Comparison of ENCODE assay signal across 19 cellular contexts in genomic region chr16:88665570-88665969, GRCh38. TPM values are rescaled to one million over a fixed set of nuclear protein-coding genes. Genes with fewer than 3 reads are reported as not detected.
DNase-seq lines count a peak whose midpoint lies in the region; ATAC-seq, FAIRE-seq and TF ChIP-seq lines count a peak whose summit lies in the region.
"Had no signal": no experiment of that assay in that cellular context is flagged by ENCODE, and none has a peak within 500 bp of the region (broad histone marks: within the 10 kb centered on the region; RNA-seq: fewer than 3 reads in every experiment).

No MANE protein-coding gene starts in this region.

- 0 out of 2 replicates have a peak overlapping the region, but pooled peaks have one; percentile 32 for H3K4me2 ChIP-seq in GM12878 (ENCODE audit: control insufficient read depth, insufficient read depth)
- H3K4me2 ChIP-seq: GM23338 had no signal

- no TSS peak for BruUV-seq in GM12878 (replicated peaks; lab: Mats Ljungman, UMichigan)

- DNase-seq in GM12878 (ENCODE audit: low read depth, low spot score) (no peak), nephron progenitor cell (no peak), GM10266 (ENCODE audit: extremely low spot score) (no peak)
- DNase-seq: CD8-positive, alpha-beta memory T cell; HCEC 1CT; NCI-H1105; NCI-H2081; NCI-H446 treated with DMSO at 0.1 percent for 48 hours; NK-92 treated with Interleukin-12 subunit alpha and Interleukin-12 subunit beta, amount 100 ng/mL, for 24 hours; OCI-M1 had no signal

- TF ChIP-seq POLR2A in GM12878 (IDR thresholded peaks at IDR 0.05; ENCODE audit: low read depth, low read length), result no peak

- H4K20me1 ChIP-seq in GM12878 (ENCODE audit: control insufficient read depth, insufficient read depth), result no peaks in the 10 kb centered on the region

- peaks cover 15% of the 10 kb centered on the region for H3K36me3 Mint-ChIP-seq in nephron progenitor cell (ENCODE audit: low read depth)

- H3K4me1 Mint-ChIP-seq in nephron progenitor cell, result peaks cover 26% of the 10 kb centered on the region

- SMC1A ChIA-PET in GM12878 (lab: Charles Lee; ENCODE audit: uncharacterized antibody, unreplicated experiment), result interaction anchor here (0.8 to 1.0 kb wide), 3 partner anchors 8 to 35 kb away, joined by 3 read pairs; no protein-coding TSS in a partner anchor

- no peak overlapping the region for H3K27ac Mint-ChIP-seq in nephron progenitor cell
- H3K27ac Mint-ChIP-seq: GM23338 had no signal

- in situ Hi-C loops in GM12878 (cut with MboI), result no loop called here

- TF ChIP-seq CTCF in 22Rv1 (IDR thresholded peaks at IDR 0.05) (no peak), HEK293 (tag by site-specific recombination; IDR thresholded peaks at IDR 0.05) (no peak), GM12878 (IDR thresholded peaks at IDR 0.05 in 2 of 3, conservative IDR thresholded peaks at IDR 0.05 in 1 of 3; ENCODE audit: control insufficient read depth in 2 of 3, extremely low read depth in 1 of 3, insufficient read depth in 1 of 3, low read depth in 3 of 3, low read length in 3 of 3) (no peak), nephron progenitor cell (IDR thresholded peaks at IDR 0.05) (no peak), GM10266 (IDR thresholded peaks at IDR 0.05; ENCODE audit: control insufficient read depth, insufficient read depth, low read depth, missing control alignments) (no peak)

- RAD21 ChIA-PET in GM12878 (lab: Charles Lee; ENCODE audit: unreplicated experiment), result interaction anchor here (0.6 to 1.0 kb wide), 2 partner anchors 14 to 321 kb away, joined by 3 read pairs; no protein-coding TSS in a partner anchor

- H3K79me2 ChIP-seq in GM12878 (ENCODE audit: control insufficient read depth, insufficient read depth, low read length), result peaks cover 29% of the 10 kb centered on the region

- H3K4me1 ChIP-seq in HEK293 (ENCODE audit: control insufficient read depth, insufficient read depth, low read length) (no peaks in the 10 kb centered on the region), GM12878 (ENCODE audit: control insufficient read depth, insufficient read depth, low read length) (peaks cover 6% of the 10 kb centered on the region; the same call in 1 of the 2 replicates)

- H3K27me3 Mint-ChIP-seq in nephron progenitor cell (ENCODE audit: low read depth, poor library complexity), result no peaks in the 10 kb centered on the region
- H3K27me3 Mint-ChIP-seq: CD8-positive, alpha-beta memory T cell had no signal

- 66% methylated on average over 2 of the region's 3 CpGs for WGBS in GM12878 (ENCODE audit: insufficient coverage, insufficient replicate concordance, low lambda C conversion rate, missing lambda C conversion rate)

- POLR2A ChIA-PET in HEK293 (lab: Yijun Ruan, JAX), result interaction anchor here (0.6 kb wide), 1 partner anchor 14 kb away, joined by 5 read pairs; no protein-coding TSS in a partner anchor
- POLR2A ChIA-PET in GM12878 (lab: Charles Lee), result interaction anchor here (1.0 to 2.0 kb wide), 5 partner anchors 16 to 40 kb away, joined by 3 to 15 read pairs (median 7); no protein-coding TSS in a partner anchor

- CTCF ChIA-PET in HEK293 (lab: Yijun Ruan, JAX), result interaction anchor here (0.7 to 4.1 kb wide), 5 partner anchors 11 to 77 kb away, joined by 3 to 12 read pairs (median 4); no protein-coding TSS in a partner anchor
- CTCF ChIA-PET in GM12878 (lab: Yijun Ruan, JAX), result interaction anchor here (0.6 to 2.0 kb wide), 6 partner anchors 14 to 552 kb away, joined by 3 to 12 read pairs (median 4); partner anchors contain the start of gene ZNF778

- H3K27me3 ChIP-seq in GM12878 (replicated peaks in 1 of 2; ENCODE audit: control insufficient read depth in 2 of 2, insufficient read depth in 2 of 2, low read length in 1 of 2), result no peaks in the 10 kb centered on the region
- H3K27me3 ChIP-seq: BLaER1 treated with 17β-estradiol and CSF1 and Interleukin-3, amounts not matched to agents 10 nM and 100 nM had no signal

- H2AFZ ChIP-seq in GM12878 (ENCODE audit: control insufficient read depth, low read depth, low read length), result no peak overlapping the region
- H2AFZ ChIP-seq: GM23338 had no signal

- no peak for FAIRE-seq in GM12878 (lab: Jason Lieb, UNC)
- FAIRE-seq: HTR-8/SVneo had no signal

- H3K9me3 ChIP-seq in HEK293 (ENCODE audit: control insufficient read depth, insufficient read depth, low read depth, low read length), result no peaks in the 10 kb centered on the region
- H3K9me3 ChIP-seq in GM12878 (replicated peaks; ENCODE audit: control insufficient read depth, insufficient read depth, low read length), result no peaks in the 10 kb centered on the region
- H3K9me3 ChIP-seq: BLaER1 treated with 17β-estradiol and CSF1 and Interleukin-3, amounts not matched to agents 10 nM and 100 nM had no signal

- H3K27ac ChIP-seq in 22Rv1, result 0 out of 2 replicates have a peak overlapping the region, but pooled peaks have one; percentile 78
- H3K27ac ChIP-seq in HEK293 (ENCODE audit: extremely low read depth, low read depth, low read length), result no peak overlapping the region
- H3K27ac ChIP-seq in GM12878 (ENCODE audit: control insufficient read depth, insufficient read depth), result no peak overlapping the region
- H3K27ac ChIP-seq: BLaER1 treated with 17β-estradiol and CSF1 and Interleukin-3, amounts not matched to agents 10 nM and 100 nM; SK-N-MC had no signal

- H3K36me3 ChIP-seq in HEK293 (ENCODE audit: control insufficient read depth in 2 of 2, insufficient read depth in 1 of 2, low read length in 2 of 2) (peaks cover 0 to 2% of the 10 kb centered on the region in 2 experiments; a peak in 2 of 3 replicates), GM12878 (ENCODE audit: control insufficient read depth in 2 of 2, insufficient read depth in 2 of 2, low read length in 1 of 2) (no peaks in the 10 kb centered on the region)

- ATAC-seq in GM12878 (no peak), esophagus mucosa (no peak), GM19023 (IDR thresholded peaks at IDR 0.05; ENCODE audit: unreplicated experiment) (no peak)
- ATAC-seq: GM23338 had no signal

- H3K9ac ChIP-seq in GM12878 (ENCODE audit: control insufficient read depth, insufficient read depth, low read length), result no peak overlapping the region

- no peak for TF ChIP-seq RAD21 in GM12878 (IDR thresholded peaks at IDR 0.05; ENCODE audit: insufficient read depth, low read depth, low read length)

- peak overlapping the region; percentile 90 for H3K4me3 Mint-ChIP-seq in nephron progenitor cell

- no peaks in the 10 kb centered on the region for H3K9me3 Mint-ChIP-seq in nephron progenitor cell
- H3K9me3 Mint-ChIP-seq: CD8-positive, alpha-beta memory T cell had no signal

- H3K4me3 ChIP-seq in HEK293 (ENCODE audit: low read depth, low read length), result no peak overlapping the region
- H3K4me3 ChIP-seq in GM12878, result no peak overlapping the region
- H3K4me3 ChIP-seq: BLaER1 treated with 17β-estradiol and CSF1 and Interleukin-3, amounts not matched to agents 10 nM and 100 nM; GM23338; SK-N-MC had no signal

- intact Hi-C loops in GM12878 (cut with micrococcal nuclease; ENCODE audit: unreplicated experiment), result no loop called here

- TF ChIP-seq EP300 in GM12878 (IDR thresholded peaks at IDR 0.05; ENCODE audit: borderline replicate concordance in 1 of 2, control insufficient read depth in 1 of 2, low read depth in 2 of 2, low read length in 2 of 2), result no peak

RNA-seq across cellular contexts. Expression of gene MVD, which starts 2.7 kb away (rescaled TPM):
- 81.8 and 88.4 TPM in 2 replicates for total RNA-seq in GM12878 (2013; cell fraction: nucleolus; rRNA removed)
- total RNA-seq in GM12878 (2014; rRNA removed), result 101 and 104 TPM in 2 replicates
- 45.0 and 50.0 TPM in 2 replicates for total RNA-seq in GM12878 (2014; rRNA removed; fragmentation: Illumina TruSeq; extraction: Trizol)
- total RNA-seq in GM12878 (2021), result 132 and 147 TPM in 2 replicates
- polyA plus RNA-seq in GM12878 (2011; ENCODE audit: low read depth), result 21.0 TPM
- 15.5 and 41.4 TPM in 2 replicates for polyA plus RNA-seq in GM12878 (2011; rRNA removed)
- 53.9 and 79.5 TPM in 2 replicates for polyA plus RNA-seq in GM12878 (2011; cell fraction: cytosol; rRNA removed)
- 293 and 318 TPM in 2 replicates for polyA plus RNA-seq in GM12878 (2011; cell fraction: nucleus; rRNA removed)
- 91.8 and 107 TPM in 2 replicates for polyA plus RNA-seq in GM12878 (2012)
- polyA plus RNA-seq in GM12878 (2014; fragmentation: Illumina TruSeq; extraction: Trizol), result 8.4 and 28.9 TPM in 2 replicates
- polyA plus RNA-seq in GM12878 (2014; fragmentation: Nextera tagmentation; extraction: Ambion mirVana), result 1 to 10 TPM; 5.0 to 6.8 TPM
- polyA plus RNA-seq in GM12878 (2014; rRNA removed), result 80.1 and 95.9 TPM in 2 replicates
- polyA plus RNA-seq in GM12878 (2016; fragmentation: Nextera tagmentation; extraction: Ambion mirVana), result 10 to 100 TPM; 80.5 to 85.4 TPM
- polyA minus RNA-seq in GM12878 (2011; rRNA and poly(A)+ RNA removed), result 18.5 and 44.7 TPM in 2 replicates
- 25.0 and 33.1 TPM in 2 replicates for polyA minus RNA-seq in GM12878 (2011; cell fraction: cytosol; rRNA and poly(A)+ RNA removed)
- 39.9 and 52.2 TPM in 2 replicates for polyA minus RNA-seq in GM12878 (2011; cell fraction: nucleus; rRNA and poly(A)+ RNA removed)
- 154 TPM for total RNA-seq in esophagus mucosa

RNA-seq across cellular contexts. Expression of gene CYBA, which starts 14.7 kb away (rescaled TPM):
- total RNA-seq in GM12878 (2013; cell fraction: nucleolus; rRNA removed), result 178 and 189 TPM in 2 replicates
- total RNA-seq in GM12878 (2014; rRNA removed) (531 and 598 TPM in 2 replicates), GM12878 (2014; rRNA removed; fragmentation: Illumina TruSeq; extraction: Trizol) (114 and 132 TPM in 2 replicates), GM12878 (2021) (373 and 384 TPM in 2 replicates), esophagus mucosa (66.3 TPM)
- 92.9 TPM for polyA plus RNA-seq in GM12878 (2011; ENCODE audit: low read depth)
- polyA plus RNA-seq in GM12878 (2011; rRNA removed) (29.3 and 78.7 TPM in 2 replicates), GM12878 (2014; fragmentation: Illumina TruSeq; extraction: Trizol) (7.9 and 53.2 TPM in 2 replicates), GM12878 (2014; fragmentation: Nextera tagmentation; extraction: Ambion mirVana) (under 1 TPM; 0.55 to 0.66 TPM), GM12878 (2014; rRNA removed) (551 and 668 TPM in 2 replicates), GM12878 (2016; fragmentation: Nextera tagmentation; extraction: Ambion mirVana) (100 to 1,000 TPM; 462 to 477 TPM)
- polyA plus RNA-seq in GM12878 (2011; cell fraction: cytosol; rRNA removed), result 257 and 379 TPM in 2 replicates
- 417 and 477 TPM in 2 replicates for polyA plus RNA-seq in GM12878 (2011; cell fraction: nucleus; rRNA removed)
- polyA plus RNA-seq in GM12878 (2012), result 413 and 478 TPM in 2 replicates
- polyA minus RNA-seq in GM12878 (2011; rRNA and poly(A)+ RNA removed), result 55.5 and 207 TPM in 2 replicates
- 88.6 and 114 TPM in 2 replicates for polyA minus RNA-seq in GM12878 (2011; cell fraction: cytosol; rRNA and poly(A)+ RNA removed)
- 55.1 and 94.4 TPM in 2 replicates for polyA minus RNA-seq in GM12878 (2011; cell fraction: nucleus; rRNA and poly(A)+ RNA removed)

RNA-seq across cellular contexts. Expression of gene SNAI3, which starts 20.7 kb away (rescaled TPM):
- total RNA-seq in GM12878 (2013; cell fraction: nucleolus; rRNA removed), result 2.4 and 3.1 TPM in 2 replicates
- total RNA-seq in GM12878 (2014; rRNA removed), result 4.7 and 6.5 TPM in 2 replicates
- total RNA-seq in GM12878 (2014; rRNA removed; fragmentation: Illumina TruSeq; extraction: Trizol), result 1.2 and 1.7 TPM in 2 replicates
- total RNA-seq in GM12878 (2021), result 5.7 and 7.4 TPM in 2 replicates
- 1.5 TPM for polyA plus RNA-seq in GM12878 (2011; ENCODE audit: low read depth)
- 0.53 and 1.5 TPM in 2 replicates for polyA plus RNA-seq in GM12878 (2011; rRNA removed)
- 2.0 and 3.2 TPM in 2 replicates for polyA plus RNA-seq in GM12878 (2011; cell fraction: cytosol; rRNA removed)
- 4.2 TPM in 2 replicates for polyA plus RNA-seq in GM12878 (2011; cell fraction: nucleus; rRNA removed)
- polyA plus RNA-seq in GM12878 (2012), result 2.6 and 2.8 TPM in 2 replicates
- polyA plus RNA-seq in GM12878 (2014; fragmentation: Illumina TruSeq; extraction: Trizol), result 0.10 and 1.4 TPM in 2 replicates
- under 1 TPM; 0.21 to 0.26 TPM for polyA plus RNA-seq in GM12878 (2014; fragmentation: Nextera tagmentation; extraction: Ambion mirVana)
- 4.3 and 6.6 TPM in 2 replicates for polyA plus RNA-seq in GM12878 (2014; rRNA removed)
- 1 to 10 TPM; 6.2 to 7.1 TPM for polyA plus RNA-seq in GM12878 (2016; fragmentation: Nextera tagmentation; extraction: Ambion mirVana)
- 1.1 and 2.2 TPM in 2 replicates for polyA minus RNA-seq in GM12878 (2011; rRNA and poly(A)+ RNA removed)
- polyA minus RNA-seq in GM12878 (2011; cell fraction: cytosol; rRNA and poly(A)+ RNA removed), result 2.3 and 2.4 TPM in 2 replicates
- polyA minus RNA-seq in GM12878 (2011; cell fraction: nucleus; rRNA and poly(A)+ RNA removed), result 0.97 and 2.1 TPM in 2 replicates
- total RNA-seq in esophagus mucosa, result 0.28 TPM
- total RNA-seq: A673 had no signal

RNA-seq across cellular contexts. Expression of gene IL17C, which starts 27.2 kb away (rescaled TPM):
- total RNA-seq in GM12878 (2013; cell fraction: nucleolus; rRNA removed), result not detected in 2 replicates
- total RNA-seq in GM12878 (2014; rRNA removed), result not detected in 2 replicates
- total RNA-seq in GM12878 (2014; rRNA removed; fragmentation: Illumina TruSeq; extraction: Trizol), result not detected in 2 replicates
- not detected in 2 replicates for total RNA-seq in GM12878 (2021)
- polyA plus RNA-seq in GM12878 (2011; ENCODE audit: low read depth), result not detected
- polyA plus RNA-seq in GM12878 (2011; rRNA removed), result not detected in 2 replicates
- 0.08 and 0.10 TPM in 2 replicates for polyA plus RNA-seq in GM12878 (2011; cell fraction: cytosol; rRNA removed)
- 0.31 and 0.55 TPM in 2 replicates for polyA plus RNA-seq in GM12878 (2011; cell fraction: nucleus; rRNA removed)
- 0.26 and 0.32 TPM in 2 replicates for polyA plus RNA-seq in GM12878 (2012)
- not detected in 2 replicates for polyA plus RNA-seq in GM12878 (2014; fragmentation: Illumina TruSeq; extraction: Trizol)
- polyA plus RNA-seq in GM12878 (2014; fragmentation: Nextera tagmentation; extraction: Ambion mirVana), result not detected
- 0.33 TPM in 1 of 2 replicates, not detected in the other for polyA plus RNA-seq in GM12878 (2014; rRNA removed)
- not detected for polyA plus RNA-seq in GM12878 (2016; fragmentation: Nextera tagmentation; extraction: Ambion mirVana)
- polyA minus RNA-seq in GM12878 (2011; rRNA and poly(A)+ RNA removed), result not detected in 2 replicates
- not detected in 2 replicates for polyA minus RNA-seq in GM12878 (2011; cell fraction: cytosol; rRNA and poly(A)+ RNA removed)
- polyA minus RNA-seq in GM12878 (2011; cell fraction: nucleus; rRNA and poly(A)+ RNA removed), result not detected in 2 replicates
- total RNA-seq in esophagus mucosa, result not detected
- polyA plus RNA-seq: CD8-positive, alpha-beta memory T cell had no signal

RNA-seq across cellular contexts. Expression of gene RNF166, which starts 40.6 kb away (rescaled TPM):
- total RNA-seq in GM12878 (2013; cell fraction: nucleolus; rRNA removed), result 28.0 and 31.3 TPM in 2 replicates
- total RNA-seq in GM12878 (2014; rRNA removed) (23.3 and 26.4 TPM in 2 replicates), GM12878 (2014; rRNA removed; fragmentation: Illumina TruSeq; extraction: Trizol) (5.2 and 6.4 TPM in 2 replicates), GM12878 (2021) (24.5 and 29.8 TPM in 2 replicates), esophagus mucosa (4.7 TPM)
- polyA plus RNA-seq in GM12878 (2011; ENCODE audit: low read depth), result 4.3 TPM
- polyA plus RNA-seq in GM12878 (2011; rRNA removed) (4.8 and 8.3 TPM in 2 replicates), GM12878 (2014; fragmentation: Illumina TruSeq; extraction: Trizol) (1.7 and 5.3 TPM in 2 replicates), GM12878 (2014; fragmentation: Nextera tagmentation; extraction: Ambion mirVana) (1 to 10 TPM in 1 of 2 experiments, under 1 TPM in 1; 0.48 to 1.3 TPM), GM12878 (2014; rRNA removed) (32.8 and 35.2 TPM in 2 replicates), GM12878 (2016; fragmentation: Nextera tagmentation; extraction: Ambion mirVana) (10 to 100 TPM; 15.8 to 16.5 TPM)
- polyA plus RNA-seq in GM12878 (2011; cell fraction: cytosol; rRNA removed), result 10.1 and 17.1 TPM in 2 replicates
- polyA plus RNA-seq in GM12878 (2011; cell fraction: nucleus; rRNA removed), result 112 and 135 TPM in 2 replicates
- polyA plus RNA-seq in GM12878 (2012), result 10.8 and 13.5 TPM in 2 replicates
- polyA minus RNA-seq in GM12878 (2011; rRNA and poly(A)+ RNA removed), result 4.8 and 16.4 TPM in 2 replicates
- 9.6 and 9.8 TPM in 2 replicates for polyA minus RNA-seq in GM12878 (2011; cell fraction: cytosol; rRNA and poly(A)+ RNA removed)
- 22.8 and 28.5 TPM in 2 replicates for polyA minus RNA-seq in GM12878 (2011; cell fraction: nucleus; rRNA and poly(A)+ RNA removed)
